ENCODE assay signal across 1 cellular context in the genomic region with DNA sequence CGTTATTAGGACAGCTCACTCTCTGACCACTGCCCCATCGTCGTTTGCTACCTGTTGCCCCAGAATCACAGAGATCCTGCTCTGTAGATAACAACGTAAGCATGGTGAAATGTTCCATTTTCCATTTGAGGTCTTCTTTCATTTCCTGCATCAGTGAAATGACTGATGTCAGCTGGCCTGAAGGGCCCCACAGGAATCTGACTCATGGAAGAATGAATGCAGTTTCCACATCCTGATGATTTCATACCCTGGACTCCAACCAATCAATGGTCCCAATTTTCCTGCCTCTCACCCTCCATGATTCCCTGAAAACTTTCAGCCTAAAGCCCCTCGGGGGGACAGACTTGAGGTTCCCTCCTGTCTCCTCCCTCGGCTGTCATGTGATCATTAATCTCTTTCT.
TF ChIP-seq lines count a peak whose summit lies in the region.

No MANE protein-coding gene starts in this region.

TF ChIP-seq in HEK293, 187 proteins besides CTCF, POLR2A, EP300 and RAD21 (continued from another document):
- no peak for TF ChIP-seq ZNF366 (tag by site-specific recombination; conservative IDR thresholded peaks at IDR 0.05)
- TF ChIP-seq, protein P1, sequence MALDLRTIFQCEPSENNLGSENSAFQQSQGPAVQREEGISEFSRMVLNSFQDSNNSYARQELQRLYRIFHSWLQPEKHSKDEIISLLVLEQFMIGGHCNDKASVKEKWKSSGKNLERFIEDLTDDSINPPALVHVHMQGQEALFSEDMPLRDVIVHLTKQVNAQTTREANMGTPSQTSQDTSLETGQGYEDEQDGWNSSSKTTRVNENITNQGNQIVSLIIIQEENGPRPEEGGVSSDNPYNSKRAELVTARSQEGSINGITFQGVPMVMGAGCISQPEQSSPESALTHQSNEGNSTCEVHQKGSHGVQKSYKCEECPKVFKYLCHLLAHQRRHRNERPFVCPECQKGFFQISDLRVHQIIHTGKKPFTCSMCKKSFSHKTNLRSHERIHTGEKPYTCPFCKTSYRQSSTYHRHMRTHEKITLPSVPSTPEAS (tag by site-specific recombination; IDR thresholded peaks at IDR 0.05), result no peak
TF ChIP-seq in HEK293: peak in this region for 3.
